Comparison of ENCODE assay signal across 1 cellular context in genomic region chr10:8912108-8912507, GRCh38.
TF ChIP-seq lines count a peak whose summit lies in the region.

No MANE protein-coding gene starts in this region.

TF ChIP-seq in A549, 52 proteins besides CTCF, POLR2A, EP300 and RAD21 (continued from another document):
- TF ChIP-seq HDAC2 (IDR thresholded peaks at IDR 0.05) = no peak
- TF ChIP-seq KDM1A (IDR thresholded peaks at IDR 0.05; ENCODE audit: low read depth) = no peak
- no peak for TF ChIP-seq EHMT2 (IDR thresholded peaks at IDR 0.05; ENCODE audit: low read depth)
- TF ChIP-seq CHD4 (IDR thresholded peaks at IDR 0.05; ENCODE audit: borderline replicate concordance) = no peak
- no peak for TF ChIP-seq SREBF2 (IDR thresholded peaks at IDR 0.05)
